ENCODE assay signal across 1 cellular context in genomic region chr15:100211855-100212850, GRCh38.
TF ChIP-seq lines count a peak whose summit lies in the region.

No MANE protein-coding gene starts in this region.

TF ChIP-seq in HepG2, 621 proteins besides CTCF, POLR2A, EP300 and RAD21 (continued from another document and continues in another):
- no peak for TF ChIP-seq ZNF720 (CRISPR knock-in tag; IDR thresholded peaks at IDR 0.05)
- TF ChIP-seq YEATS2 (CRISPR knock-in tag; IDR thresholded peaks at IDR 0.05; ENCODE audit: borderline replicate concordance), result peak; percentile 27; the same call in 1 of the 2 replicates
- TF ChIP-seq TARDBP (CRISPR knock-in tag; IDR thresholded peaks at IDR 0.05), result peak; percentile 37; the same call in 1 of the 2 replicates
- peak; percentile 83 for TF ChIP-seq PAXIP1 (CRISPR knock-in tag; conservative IDR thresholded peaks at IDR 0.05)
- 0 out of 2 replicates have a peak, but pooled peaks have one; percentile 28 for TF ChIP-seq ZMYM4 (CRISPR knock-in tag; IDR thresholded peaks at IDR 0.05)
- peak; percentile 52; the same call in 1 of the 2 replicates for TF ChIP-seq ZMYM2 (CRISPR knock-in tag; IDR thresholded peaks at IDR 0.05)
- TF ChIP-seq ZNF124 (CRISPR knock-in tag; IDR thresholded peaks at IDR 0.05), result 0 out of 2 replicates have a peak, but pooled peaks have one; percentile 53
- TF ChIP-seq, protein P1, sequence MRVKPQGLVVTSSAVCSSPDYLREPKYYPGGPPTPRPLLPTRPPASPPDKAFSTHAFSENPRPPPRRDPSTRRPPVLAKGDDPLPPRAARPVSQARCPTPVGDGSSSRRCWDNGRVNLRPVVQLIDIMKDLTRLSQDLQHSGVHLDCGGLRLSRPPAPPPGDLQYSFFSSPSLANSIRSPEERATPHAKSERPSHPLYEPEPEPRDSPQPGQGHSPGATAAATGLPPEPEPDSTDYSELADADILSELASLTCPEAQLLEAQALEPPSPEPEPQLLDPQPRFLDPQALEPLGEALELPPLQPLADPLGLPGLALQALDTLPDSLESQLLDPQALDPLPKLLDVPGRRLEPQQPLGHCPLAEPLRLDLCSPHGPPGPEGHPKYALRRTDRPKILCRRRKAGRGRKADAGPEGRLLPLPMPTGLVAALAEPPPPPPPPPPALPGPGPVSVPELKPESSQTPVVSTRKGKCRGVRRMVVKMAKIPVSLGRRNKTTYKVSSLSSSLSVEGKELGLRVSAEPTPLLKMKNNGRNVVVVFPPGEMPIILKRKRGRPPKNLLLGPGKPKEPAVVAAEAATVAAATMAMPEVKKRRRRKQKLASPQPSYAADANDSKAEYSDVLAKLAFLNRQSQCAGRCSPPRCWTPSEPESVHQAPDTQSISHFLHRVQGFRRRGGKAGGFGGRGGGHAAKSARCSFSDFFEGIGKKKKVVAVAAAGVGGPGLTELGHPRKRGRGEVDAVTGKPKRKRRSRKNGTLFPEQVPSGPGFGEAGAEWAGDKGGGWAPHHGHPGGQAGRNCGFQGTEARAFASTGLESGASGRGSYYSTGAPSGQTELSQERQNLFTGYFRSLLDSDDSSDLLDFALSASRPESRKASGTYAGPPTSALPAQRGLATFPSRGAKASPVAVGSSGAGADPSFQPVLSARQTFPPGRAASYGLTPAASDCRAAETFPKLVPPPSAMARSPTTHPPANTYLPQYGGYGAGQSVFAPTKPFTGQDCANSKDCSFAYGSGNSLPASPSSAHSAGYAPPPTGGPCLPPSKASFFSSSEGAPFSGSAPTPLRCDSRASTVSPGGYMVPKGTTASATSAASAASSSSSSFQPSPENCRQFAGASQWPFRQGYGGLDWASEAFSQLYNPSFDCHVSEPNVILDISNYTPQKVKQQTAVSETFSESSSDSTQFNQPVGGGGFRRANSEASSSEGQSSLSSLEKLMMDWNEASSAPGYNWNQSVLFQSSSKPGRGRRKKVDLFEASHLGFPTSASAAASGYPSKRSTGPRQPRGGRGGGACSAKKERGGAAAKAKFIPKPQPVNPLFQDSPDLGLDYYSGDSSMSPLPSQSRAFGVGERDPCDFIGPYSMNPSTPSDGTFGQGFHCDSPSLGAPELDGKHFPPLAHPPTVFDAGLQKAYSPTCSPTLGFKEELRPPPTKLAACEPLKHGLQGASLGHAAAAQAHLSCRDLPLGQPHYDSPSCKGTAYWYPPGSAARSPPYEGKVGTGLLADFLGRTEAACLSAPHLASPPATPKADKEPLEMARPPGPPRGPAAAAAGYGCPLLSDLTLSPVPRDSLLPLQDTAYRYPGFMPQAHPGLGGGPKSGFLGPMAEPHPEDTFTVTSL (CRISPR knock-in tag; IDR thresholded peaks at IDR 0.05; ENCODE audit: borderline replicate concordance), result peak; percentile 41; the same call in 1 of the 2 replicates
- no peak for TF ChIP-seq ZNF513 (CRISPR knock-in tag; conservative IDR thresholded peaks at IDR 0.05)
- no peak for TF ChIP-seq DNMT3B (CRISPR knock-in tag; conservative IDR thresholded peaks at IDR 0.05)
- TF ChIP-seq CBFB (CRISPR knock-in tag; IDR thresholded peaks at IDR 0.05), result 0 out of 2 replicates have a peak, but pooled peaks have one; percentile 42
- no peak for TF ChIP-seq ZNF878 (CRISPR knock-in tag; IDR thresholded peaks at IDR 0.05)
- TF ChIP-seq ZNF260 (CRISPR knock-in tag; IDR thresholded peaks at IDR 0.05; ENCODE audit: borderline replicate concordance, low read depth), result no peak
- no peak for TF ChIP-seq ZNF274 (CRISPR knock-in tag; IDR thresholded peaks at IDR 0.05)
- peak; percentile 42; the same call in 1 of the 2 replicates for TF ChIP-seq HOXA3 (CRISPR knock-in tag; IDR thresholded peaks at IDR 0.05)
- peak; percentile 86 for TF ChIP-seq HNF4A (CRISPR knock-in tag; IDR thresholded peaks at IDR 0.05)
- 0 out of 2 replicates have a peak, but pooled peaks have one; percentile 15 for TF ChIP-seq RARA (CRISPR knock-in tag; IDR thresholded peaks at IDR 0.05)
- TF ChIP-seq HDAC1 (CRISPR knock-in tag; IDR thresholded peaks at IDR 0.05), result peak; percentile 35; the same call in 1 of the 2 replicates
- peak; percentile 71; the same call in 1 of the 2 replicates for TF ChIP-seq ZNF431 (CRISPR knock-in tag; IDR thresholded peaks at IDR 0.05; ENCODE audit: borderline replicate concordance, low read depth)
- TF ChIP-seq ZKSCAN5 (CRISPR knock-in tag; IDR thresholded peaks at IDR 0.05), result no peak
- no peak for TF ChIP-seq ZNF776 (CRISPR knock-in tag; IDR thresholded peaks at IDR 0.05)
- peak; percentile 95 for TF ChIP-seq ZNF652 (CRISPR knock-in tag; IDR thresholded peaks at IDR 0.05; ENCODE audit: borderline replicate concordance, low read depth)
- TF ChIP-seq ZNF430 (CRISPR knock-in tag; IDR thresholded peaks at IDR 0.05), result peak; percentile 83
- 0 out of 2 replicates have a peak, but pooled peaks have one; percentile 45 for TF ChIP-seq ZNF792 (CRISPR knock-in tag; IDR thresholded peaks at IDR 0.05)
- TF ChIP-seq, protein P2, sequence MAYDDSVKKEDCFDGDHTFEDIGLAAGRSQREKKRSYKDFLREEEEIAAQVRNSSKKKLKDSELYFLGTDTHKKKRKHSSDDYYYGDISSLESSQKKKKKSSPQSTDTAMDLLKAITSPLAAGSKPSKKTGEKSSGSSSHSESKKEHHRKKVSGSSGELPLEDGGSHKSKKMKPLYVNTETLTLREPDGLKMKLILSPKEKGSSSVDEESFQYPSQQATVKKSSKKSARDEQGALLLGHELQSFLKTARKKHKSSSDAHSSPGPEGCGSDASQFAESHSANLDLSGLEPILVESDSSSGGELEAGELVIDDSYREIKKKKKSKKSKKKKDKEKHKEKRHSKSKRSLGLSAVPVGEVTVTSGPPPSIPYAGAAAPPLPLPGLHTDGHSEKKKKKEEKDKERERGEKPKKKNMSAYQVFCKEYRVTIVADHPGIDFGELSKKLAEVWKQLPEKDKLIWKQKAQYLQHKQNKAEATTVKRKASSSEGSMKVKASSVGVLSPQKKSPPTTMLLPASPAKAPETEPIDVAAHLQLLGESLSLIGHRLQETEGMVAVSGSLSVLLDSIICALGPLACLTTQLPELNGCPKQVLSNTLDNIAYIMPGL (CRISPR knock-in tag; IDR thresholded peaks at IDR 0.05; ENCODE audit: borderline replicate concordance in 1 of 2, low read depth in 1 of 2), result no peak
- no peak for TF ChIP-seq SOX13 (IDR thresholded peaks at IDR 0.05)
- peak in 1 of 2 experiments; percentile 17; a peak in 1 of 4 replicates for TF ChIP-seq SOX13 (CRISPR knock-in tag; conservative IDR thresholded peaks at IDR 0.05 in 1 of 2, IDR thresholded peaks at IDR 0.05 in 1 of 2)
- peak; percentile 70; the same call in 1 of the 2 replicates for TF ChIP-seq BHLHE40 (IDR thresholded peaks at IDR 0.05; ENCODE audit: low read length)
- TF ChIP-seq, protein P3, sequence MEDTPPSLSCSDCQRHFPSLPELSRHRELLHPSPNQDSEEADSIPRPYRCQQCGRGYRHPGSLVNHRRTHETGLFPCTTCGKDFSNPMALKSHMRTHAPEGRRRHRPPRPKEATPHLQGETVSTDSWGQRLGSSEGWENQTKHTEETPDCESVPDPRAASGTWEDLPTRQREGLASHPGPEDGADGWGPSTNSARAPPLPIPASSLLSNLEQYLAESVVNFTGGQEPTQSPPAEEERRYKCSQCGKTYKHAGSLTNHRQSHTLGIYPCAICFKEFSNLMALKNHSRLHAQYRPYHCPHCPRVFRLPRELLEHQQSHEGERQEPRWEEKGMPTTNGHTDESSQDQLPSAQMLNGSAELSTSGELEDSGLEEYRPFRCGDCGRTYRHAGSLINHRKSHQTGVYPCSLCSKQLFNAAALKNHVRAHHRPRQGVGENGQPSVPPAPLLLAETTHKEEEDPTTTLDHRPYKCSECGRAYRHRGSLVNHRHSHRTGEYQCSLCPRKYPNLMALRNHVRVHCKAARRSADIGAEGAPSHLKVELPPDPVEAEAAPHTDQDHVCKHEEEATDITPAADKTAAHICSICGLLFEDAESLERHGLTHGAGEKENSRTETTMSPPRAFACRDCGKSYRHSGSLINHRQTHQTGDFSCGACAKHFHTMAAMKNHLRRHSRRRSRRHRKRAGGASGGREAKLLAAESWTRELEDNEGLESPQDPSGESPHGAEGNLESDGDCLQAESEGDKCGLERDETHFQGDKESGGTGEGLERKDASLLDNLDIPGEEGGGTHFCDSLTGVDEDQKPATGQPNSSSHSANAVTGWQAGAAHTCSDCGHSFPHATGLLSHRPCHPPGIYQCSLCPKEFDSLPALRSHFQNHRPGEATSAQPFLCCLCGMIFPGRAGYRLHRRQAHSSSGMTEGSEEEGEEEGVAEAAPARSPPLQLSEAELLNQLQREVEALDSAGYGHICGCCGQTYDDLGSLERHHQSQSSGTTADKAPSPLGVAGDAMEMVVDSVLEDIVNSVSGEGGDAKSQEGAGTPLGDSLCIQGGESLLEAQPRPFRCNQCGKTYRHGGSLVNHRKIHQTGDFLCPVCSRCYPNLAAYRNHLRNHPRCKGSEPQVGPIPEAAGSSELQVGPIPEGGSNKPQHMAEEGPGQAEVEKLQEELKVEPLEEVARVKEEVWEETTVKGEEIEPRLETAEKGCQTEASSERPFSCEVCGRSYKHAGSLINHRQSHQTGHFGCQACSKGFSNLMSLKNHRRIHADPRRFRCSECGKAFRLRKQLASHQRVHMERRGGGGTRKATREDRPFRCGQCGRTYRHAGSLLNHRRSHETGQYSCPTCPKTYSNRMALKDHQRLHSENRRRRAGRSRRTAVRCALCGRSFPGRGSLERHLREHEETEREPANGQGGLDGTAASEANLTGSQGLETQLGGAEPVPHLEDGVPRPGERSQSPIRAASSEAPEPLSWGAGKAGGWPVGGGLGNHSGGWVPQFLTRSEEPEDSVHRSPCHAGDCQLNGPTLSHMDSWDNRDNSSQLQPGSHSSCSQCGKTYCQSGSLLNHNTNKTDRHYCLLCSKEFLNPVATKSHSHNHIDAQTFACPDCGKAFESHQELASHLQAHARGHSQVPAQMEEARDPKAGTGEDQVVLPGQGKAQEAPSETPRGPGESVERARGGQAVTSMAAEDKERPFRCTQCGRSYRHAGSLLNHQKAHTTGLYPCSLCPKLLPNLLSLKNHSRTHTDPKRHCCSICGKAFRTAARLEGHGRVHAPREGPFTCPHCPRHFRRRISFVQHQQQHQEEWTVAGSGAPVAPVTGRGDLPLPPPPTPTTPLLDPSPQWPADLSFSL (CRISPR knock-in tag; IDR thresholded peaks at IDR 0.05), result no peak
- TF ChIP-seq SOX6 (IDR thresholded peaks at IDR 0.05), result no peak
- 0 out of 2 replicates have a peak, but pooled peaks have one; percentile 33 for TF ChIP-seq SOX6 (CRISPR knock-in tag; IDR thresholded peaks at IDR 0.05)
- peak; percentile 49; the same call in 1 of the 2 replicates for TF ChIP-seq HDAC2 (CRISPR knock-in tag; IDR thresholded peaks at IDR 0.05)
- TF ChIP-seq RXRB (CRISPR knock-in tag; IDR thresholded peaks at IDR 0.05; ENCODE audit: borderline replicate concordance), result peak; percentile 37; the same call in 1 of the 2 replicates
- no peak for TF ChIP-seq ONECUT2 (CRISPR knock-in tag; IDR thresholded peaks at IDR 0.05)
- peak; percentile 82; the same call in 1 of the 2 replicates for TF ChIP-seq ZNF292 (CRISPR knock-in tag; IDR thresholded peaks at IDR 0.05; ENCODE audit: borderline replicate concordance, low read depth)
- TF ChIP-seq ZGPAT (CRISPR knock-in tag; IDR thresholded peaks at IDR 0.05), result 0 out of 2 replicates have a peak, but pooled peaks have one; percentile 38
- TF ChIP-seq ZFX (CRISPR knock-in tag; IDR thresholded peaks at IDR 0.05; ENCODE audit: low read depth), result peak; percentile 43; the same call in 1 of the 2 replicates
- no peak for TF ChIP-seq FOXP1 (IDR thresholded peaks at IDR 0.05)
- peak; percentile 42; the same call in 1 of the 2 replicates for TF ChIP-seq FOXP1 (CRISPR knock-in tag; IDR thresholded peaks at IDR 0.05)
- TF ChIP-seq GATAD2A (CRISPR knock-in tag; IDR thresholded peaks at IDR 0.05), result peak; percentile 62; the same call in 1 of the 2 replicates
- no peak for TF ChIP-seq NCOA1 (CRISPR knock-in tag; IDR thresholded peaks at IDR 0.05)
- TF ChIP-seq REPIN1 (CRISPR knock-in tag; IDR thresholded peaks at IDR 0.05; ENCODE audit: borderline replicate concordance, low read depth), result 0 out of 2 replicates have a peak, but pooled peaks have one; percentile 36
- 0 out of 2 replicates have a peak, but pooled peaks have one; percentile 44 for TF ChIP-seq HIVEP1 (CRISPR knock-in tag; IDR thresholded peaks at IDR 0.05)
- TF ChIP-seq ZNF644 (CRISPR knock-in tag; IDR thresholded peaks at IDR 0.05; ENCODE audit: low read depth), result no peak
